In the genomic region with DNA sequence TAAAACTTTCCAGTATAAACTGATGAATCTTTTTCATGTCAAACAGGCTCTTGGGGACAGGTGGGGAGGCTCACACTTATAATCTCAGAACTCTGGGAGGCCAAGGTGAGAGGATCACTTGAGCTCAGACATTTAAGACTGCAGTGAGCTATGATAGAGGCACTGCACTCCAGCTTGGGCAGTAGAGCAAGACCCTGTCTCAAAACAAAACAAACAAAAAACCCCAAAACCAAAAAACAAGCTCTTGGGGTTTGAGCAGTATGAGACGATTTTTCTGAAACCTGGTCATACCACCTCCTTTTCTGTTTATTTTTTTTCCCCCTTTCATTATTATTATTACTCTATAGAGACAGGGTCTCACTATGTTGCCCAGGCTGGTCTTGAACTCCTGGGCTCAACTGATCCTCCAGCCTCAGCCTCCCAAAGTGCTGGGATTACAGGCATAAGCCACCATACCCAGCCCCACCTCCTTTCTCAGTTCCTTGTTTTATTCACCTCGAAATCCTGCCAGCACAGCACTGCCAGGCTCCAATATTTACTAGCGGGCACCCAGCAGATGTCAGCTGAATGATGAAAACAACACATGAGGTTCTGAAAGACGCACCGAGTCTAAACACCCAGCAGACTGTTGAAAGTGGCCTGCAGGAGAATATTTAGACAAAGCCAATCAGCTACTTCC, we compare ENCODE assay signal across 16 cellular contexts. TPM values are rescaled to one million over a fixed set of nuclear protein-coding genes. Genes with fewer than 3 reads are reported as not detected.
A peak's percentile ranks its signal among the peaks of the same experiment; 100 is the strongest.
DNase-seq lines count a peak whose midpoint lies in the region; ATAC-seq, FAIRE-seq and TF ChIP-seq lines count a peak whose summit lies in the region.
"Had no signal": no experiment of that assay in that cellular context is flagged by ENCODE, and none has a peak within 500 bp of the region (broad histone marks: within the 10 kb centered on the region; RNA-seq: fewer than 3 reads in every experiment).

No MANE protein-coding gene starts in this region.

- H3K27ac ChIP-seq in uterus = peak overlapping the region; percentile 47 to 83
- H3K27ac ChIP-seq: PC-9 had no signal

- no peak for TF ChIP-seq CTCF in uterus (IDR thresholded peaks at IDR 0.05)

- no peak overlapping the region for H3K27ac Mint-ChIP-seq in activated CD4-positive, alpha-beta T cell treated with anti-CD3 and anti-CD28 coated beads, Interleukin-2, amount 10 ng/mL, durations not matched to agents 24 days and 14 days
- peak overlapping the region in 2 of 3 donors; percentile 33 to 87 for H3K27ac Mint-ChIP-seq in IgD-negative memory B cell
- H3K27ac Mint-ChIP-seq: activated T-cell treated with anti-CD3 and anti-CD28 coated beads, Interleukin-2, amount 50 U/mL, for 24 hours had no signal

- no peaks in the 10 kb centered on the region for H3K36me3 ChIP-seq in uterus

- H3K36me3 Mint-ChIP-seq in activated CD4-positive, alpha-beta T cell treated with anti-CD3 and anti-CD28 coated beads, Interleukin-2, amount 10 ng/mL, durations not matched to agents 24 days and 14 days (ENCODE audit: low read depth) = no peaks in the 10 kb centered on the region
- peaks cover 2% of the 10 kb centered on the region for H3K36me3 Mint-ChIP-seq in IgD-negative memory B cell
- H3K36me3 Mint-ChIP-seq: natural killer cell had no signal

- H3K4me1 Mint-ChIP-seq in activated CD4-positive, alpha-beta T cell treated with anti-CD3 and anti-CD28 coated beads, Interleukin-2, amount 10 ng/mL, durations not matched to agents 24 days and 14 days = peaks cover 32% of the 10 kb centered on the region
- H3K4me1 Mint-ChIP-seq in IgD-negative memory B cell = peaks cover 17 to 23% (median 21%) of the 10 kb centered on the region in 3 donors

- FAIRE-seq in urothelium cell line (lab: Jason Lieb, UNC) = no peak
- FAIRE-seq: A204.1, bronchial epithelial cell, TTC549 had no signal

- peak; percentile 45 for ATAC-seq in HG02588 (IDR thresholded peaks at IDR 0.05; ENCODE audit: unreplicated experiment)
- ATAC-seq: esophagus mucosa, natural killer cell had no signal

- H3K4me3 Mint-ChIP-seq in activated CD4-positive, alpha-beta T cell treated with anti-CD3 and anti-CD28 coated beads, Interleukin-2, amount 10 ng/mL, durations not matched to agents 24 days and 14 days = no peak overlapping the region
- H3K4me3 Mint-ChIP-seq in IgD-negative memory B cell = peak overlapping the region in 2 of 4 donors; percentile 63 to 64
- H3K4me3 Mint-ChIP-seq: natural killer cell had no signal

- no peak for TF ChIP-seq POLR2A in uterus (IDR thresholded peaks at IDR 0.05)

- H3K9me3 ChIP-seq in uterus = no peaks in the 10 kb centered on the region

- DNase-seq in activated CD4-positive, alpha-beta T cell treated with anti-CD3 and anti-CD28 coated beads, Interleukin-2, amount 10 ng/mL, durations not matched to agents 24 days and 14 days = peak; percentile 56
- DNase-seq in activated CD4-positive, alpha-beta T cell treated with anti-CD3 and anti-CD28 coated beads for 1 hour = no peak
- DNase-seq in uterus (no peak), COR-L47 (lab: John Stamatoyannopoulos, UW) (no peak), kidney glomerular epithelial cell (lab: John Stamatoyannopoulos, UW) (no peak), urothelium cell line (ENCODE audit: low spot score) (no peak)
- DNase-seq: activated T-cell treated with anti-CD3 and anti-CD28 coated beads, Interleukin-2, amount 50 U/mL, for 24 hours; natural killer cell; NCI-H1930; PC-9 had no signal

- H3K9me3 Mint-ChIP-seq in activated CD4-positive, alpha-beta T cell treated with anti-CD3 and anti-CD28 coated beads, Interleukin-2, amount 10 ng/mL, durations not matched to agents 24 days and 14 days = no peaks in the 10 kb centered on the region
- H3K9me3 Mint-ChIP-seq in IgD-negative memory B cell = no peaks in the 10 kb centered on the region
- H3K9me3 Mint-ChIP-seq: activated T-cell treated with anti-CD3 and anti-CD28 coated beads, Interleukin-2, amount 50 U/mL, for 24 hours; natural killer cell had no signal

- no peaks in the 10 kb centered on the region for H3K27me3 Mint-ChIP-seq in activated CD4-positive, alpha-beta T cell treated with anti-CD3 and anti-CD28 coated beads, Interleukin-2, amount 10 ng/mL, durations not matched to agents 24 days and 14 days
- no peaks in the 10 kb centered on the region for H3K27me3 Mint-ChIP-seq in IgD-negative memory B cell
- H3K27me3 Mint-ChIP-seq: activated T-cell treated with anti-CD3 and anti-CD28 coated beads, Interleukin-2, amount 50 U/mL, for 24 hours had no signal

- H3K4me1 ChIP-seq in uterus = no peaks in the 10 kb centered on the region

- no peak overlapping the region for H3K4me3 ChIP-seq in uterus
- H3K4me3 ChIP-seq: PC-9 had no signal

- H3K27me3 ChIP-seq in uterus = no peaks in the 10 kb centered on the region

- intact Hi-C loops in activated CD4-positive, alpha-beta T cell treated with anti-CD3 and anti-CD28 coated beads, Interleukin-2, amount 10 ng/mL, durations not matched to agents 24 days and 14 days (cut with micrococcal nuclease) = loop anchor here (1.0 kb wide), 1 partner anchor 8 kb away; no protein-coding TSS in a partner anchor
- intact Hi-C loops in uterus (cut with DNase I; ENCODE audit: low total_unique reads) = loop anchor here (10.0 kb wide), 1 partner anchor 1855 kb away; no protein-coding TSS in a partner anchor

RNA-seq across cellular contexts. Expression of gene CDK17, which starts 19.5 kb away (rescaled TPM):
- 28.0 and 30.5 TPM in 2 replicates for total RNA-seq in activated CD4-positive, alpha-beta T cell treated with anti-CD3 and anti-CD28 coated beads, Interleukin-2, amount 10 ng/mL, durations not matched to agents 24 days and 14 days
- 30.0 TPM for polyA plus RNA-seq in IgD-negative memory B cell
- total RNA-seq in uterus = 100 to 1,000 TPM in 2 of 4 donors, 10 to 100 TPM in 2; 93.5 to 105 (median 102) TPM
